ENCODE assay signal across 1 cellular context in genomic region chr1:81811757-81812371, GRCh38.
TF ChIP-seq lines count a peak whose summit lies in the region.

No MANE protein-coding gene starts in this region.

TF ChIP-seq in HepG2, 621 proteins besides CTCF, POLR2A, EP300 and RAD21 (continued from another document):
- no peak for TF ChIP-seq TEF (CRISPR knock-in tag; IDR thresholded peaks at IDR 0.05)
- TF ChIP-seq PBX2 (CRISPR knock-in tag; IDR thresholded peaks at IDR 0.05), result no peak
TF ChIP-seq in HepG2: peak in this region for 1.
